In the genomic region with DNA sequence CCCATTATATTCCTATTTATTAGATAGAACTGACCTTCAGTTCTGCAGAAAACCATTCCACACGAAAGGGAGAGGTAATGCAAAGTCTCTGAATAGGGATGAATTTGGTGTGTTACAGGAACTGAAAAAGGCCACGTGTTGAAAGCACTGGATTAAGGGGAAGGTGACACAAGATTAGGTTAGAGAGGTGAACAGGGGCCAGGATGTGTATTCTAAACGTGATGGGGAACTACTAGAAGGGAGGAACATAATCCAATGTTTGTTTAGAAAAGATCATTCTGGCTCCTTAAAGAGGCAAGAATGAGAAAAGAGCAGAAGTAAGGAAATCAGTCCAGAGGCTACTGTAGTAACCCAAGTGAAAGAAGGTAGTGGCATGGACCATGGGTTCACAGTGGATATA, we compare ENCODE assay signal across 1 cellular context.
TF ChIP-seq lines count a peak whose summit lies in the region.

No MANE protein-coding gene starts in this region.

TF ChIP-seq in HepG2, 621 proteins besides CTCF, POLR2A, EP300 and RAD21:
- TF ChIP-seq REXO4 (CRISPR knock-in tag; IDR thresholded peaks at IDR 0.05; ENCODE audit: borderline replicate concordance), result no peak
- no peak for TF ChIP-seq ATAD3A (CRISPR knock-in tag; IDR thresholded peaks at IDR 0.05)
- no peak for TF ChIP-seq ZMYM2 (CRISPR knock-in tag; IDR thresholded peaks at IDR 0.05)
- no peak for TF ChIP-seq SIX4 (CRISPR knock-in tag; IDR thresholded peaks at IDR 0.05)
- no peak for TF ChIP-seq SP4 (CRISPR knock-in tag; IDR thresholded peaks at IDR 0.05)
- no peak for TF ChIP-seq MTA3 (CRISPR knock-in tag; IDR thresholded peaks at IDR 0.05)
- no peak for TF ChIP-seq ZNF605 (CRISPR knock-in tag; IDR thresholded peaks at IDR 0.05)
- TF ChIP-seq, protein P1, sequence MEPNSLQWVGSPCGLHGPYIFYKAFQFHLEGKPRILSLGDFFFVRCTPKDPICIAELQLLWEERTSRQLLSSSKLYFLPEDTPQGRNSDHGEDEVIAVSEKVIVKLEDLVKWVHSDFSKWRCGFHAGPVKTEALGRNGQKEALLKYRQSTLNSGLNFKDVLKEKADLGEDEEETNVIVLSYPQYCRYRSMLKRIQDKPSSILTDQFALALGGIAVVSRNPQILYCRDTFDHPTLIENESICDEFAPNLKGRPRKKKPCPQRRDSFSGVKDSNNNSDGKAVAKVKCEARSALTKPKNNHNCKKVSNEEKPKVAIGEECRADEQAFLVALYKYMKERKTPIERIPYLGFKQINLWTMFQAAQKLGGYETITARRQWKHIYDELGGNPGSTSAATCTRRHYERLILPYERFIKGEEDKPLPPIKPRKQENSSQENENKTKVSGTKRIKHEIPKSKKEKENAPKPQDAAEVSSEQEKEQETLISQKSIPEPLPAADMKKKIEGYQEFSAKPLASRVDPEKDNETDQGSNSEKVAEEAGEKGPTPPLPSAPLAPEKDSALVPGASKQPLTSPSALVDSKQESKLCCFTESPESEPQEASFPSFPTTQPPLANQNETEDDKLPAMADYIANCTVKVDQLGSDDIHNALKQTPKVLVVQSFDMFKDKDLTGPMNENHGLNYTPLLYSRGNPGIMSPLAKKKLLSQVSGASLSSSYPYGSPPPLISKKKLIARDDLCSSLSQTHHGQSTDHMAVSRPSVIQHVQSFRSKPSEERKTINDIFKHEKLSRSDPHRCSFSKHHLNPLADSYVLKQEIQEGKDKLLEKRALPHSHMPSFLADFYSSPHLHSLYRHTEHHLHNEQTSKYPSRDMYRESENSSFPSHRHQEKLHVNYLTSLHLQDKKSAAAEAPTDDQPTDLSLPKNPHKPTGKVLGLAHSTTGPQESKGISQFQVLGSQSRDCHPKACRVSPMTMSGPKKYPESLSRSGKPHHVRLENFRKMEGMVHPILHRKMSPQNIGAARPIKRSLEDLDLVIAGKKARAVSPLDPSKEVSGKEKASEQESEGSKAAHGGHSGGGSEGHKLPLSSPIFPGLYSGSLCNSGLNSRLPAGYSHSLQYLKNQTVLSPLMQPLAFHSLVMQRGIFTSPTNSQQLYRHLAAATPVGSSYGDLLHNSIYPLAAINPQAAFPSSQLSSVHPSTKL (CRISPR knock-in tag; IDR thresholded peaks at IDR 0.05), result no peak
- TF ChIP-seq ZNF468 (CRISPR knock-in tag; IDR thresholded peaks at IDR 0.05), result no peak
- TF ChIP-seq, protein P2, sequence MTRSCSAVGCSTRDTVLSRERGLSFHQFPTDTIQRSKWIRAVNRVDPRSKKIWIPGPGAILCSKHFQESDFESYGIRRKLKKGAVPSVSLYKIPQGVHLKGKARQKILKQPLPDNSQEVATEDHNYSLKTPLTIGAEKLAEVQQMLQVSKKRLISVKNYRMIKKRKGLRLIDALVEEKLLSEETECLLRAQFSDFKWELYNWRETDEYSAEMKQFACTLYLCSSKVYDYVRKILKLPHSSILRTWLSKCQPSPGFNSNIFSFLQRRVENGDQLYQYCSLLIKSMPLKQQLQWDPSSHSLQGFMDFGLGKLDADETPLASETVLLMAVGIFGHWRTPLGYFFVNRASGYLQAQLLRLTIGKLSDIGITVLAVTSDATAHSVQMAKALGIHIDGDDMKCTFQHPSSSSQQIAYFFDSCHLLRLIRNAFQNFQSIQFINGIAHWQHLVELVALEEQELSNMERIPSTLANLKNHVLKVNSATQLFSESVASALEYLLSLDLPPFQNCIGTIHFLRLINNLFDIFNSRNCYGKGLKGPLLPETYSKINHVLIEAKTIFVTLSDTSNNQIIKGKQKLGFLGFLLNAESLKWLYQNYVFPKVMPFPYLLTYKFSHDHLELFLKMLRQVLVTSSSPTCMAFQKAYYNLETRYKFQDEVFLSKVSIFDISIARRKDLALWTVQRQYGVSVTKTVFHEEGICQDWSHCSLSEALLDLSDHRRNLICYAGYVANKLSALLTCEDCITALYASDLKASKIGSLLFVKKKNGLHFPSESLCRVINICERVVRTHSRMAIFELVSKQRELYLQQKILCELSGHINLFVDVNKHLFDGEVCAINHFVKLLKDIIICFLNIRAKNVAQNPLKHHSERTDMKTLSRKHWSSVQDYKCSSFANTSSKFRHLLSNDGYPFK (CRISPR knock-in tag; IDR thresholded peaks at IDR 0.05; ENCODE audit: borderline replicate concordance), result no peak
- TF ChIP-seq, protein P3, sequence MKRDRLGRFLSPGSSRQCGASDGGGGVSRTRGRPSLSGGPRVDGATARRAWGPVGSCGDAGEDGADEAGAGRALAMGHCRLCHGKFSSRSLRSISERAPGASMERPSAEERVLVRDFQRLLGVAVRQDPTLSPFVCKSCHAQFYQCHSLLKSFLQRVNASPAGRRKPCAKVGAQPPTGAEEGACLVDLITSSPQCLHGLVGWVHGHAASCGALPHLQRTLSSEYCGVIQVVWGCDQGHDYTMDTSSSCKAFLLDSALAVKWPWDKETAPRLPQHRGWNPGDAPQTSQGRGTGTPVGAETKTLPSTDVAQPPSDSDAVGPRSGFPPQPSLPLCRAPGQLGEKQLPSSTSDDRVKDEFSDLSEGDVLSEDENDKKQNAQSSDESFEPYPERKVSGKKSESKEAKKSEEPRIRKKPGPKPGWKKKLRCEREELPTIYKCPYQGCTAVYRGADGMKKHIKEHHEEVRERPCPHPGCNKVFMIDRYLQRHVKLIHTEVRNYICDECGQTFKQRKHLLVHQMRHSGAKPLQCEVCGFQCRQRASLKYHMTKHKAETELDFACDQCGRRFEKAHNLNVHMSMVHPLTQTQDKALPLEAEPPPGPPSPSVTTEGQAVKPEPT (CRISPR knock-in tag; IDR thresholded peaks at IDR 0.05; ENCODE audit: low read depth), result no peak
- TF ChIP-seq KDM5A (IDR thresholded peaks at IDR 0.05; ENCODE audit: borderline replicate concordance, low read length), result no peak
- no peak for TF ChIP-seq ZNF17 (CRISPR knock-in tag; IDR thresholded peaks at IDR 0.05)
- TF ChIP-seq SKI (IDR thresholded peaks at IDR 0.05; ENCODE audit: partially characterized antibody), result no peak
- TF ChIP-seq ZNF10 (CRISPR knock-in tag; IDR thresholded peaks at IDR 0.05; ENCODE audit: borderline replicate concordance, low read depth), result no peak
- TF ChIP-seq MED13 (CRISPR knock-in tag; IDR thresholded peaks at IDR 0.05), result no peak
- no peak for TF ChIP-seq ZNF878 (CRISPR knock-in tag; IDR thresholded peaks at IDR 0.05)
